ENCODE assay signal across 10 cellular contexts in genomic region chr20:12570371-12570770, GRCh38.
DNase-seq lines count a peak whose midpoint lies in the region; ATAC-seq and TF ChIP-seq lines count a peak whose summit lies in the region.
"Had no signal": no experiment of that assay in that cellular context is flagged by ENCODE, and none has a peak within 500 bp of the region (broad histone marks: within the 10 kb centered on the region; RNA-seq: fewer than 3 reads in every experiment).

No MANE protein-coding gene starts in this region.

- CTCF ChIA-PET in Calu3 (lab: Charles Lee): no interaction called here

- DNase-seq in Calu3 (peak; percentile 12), NCI-H1048 (lab: John Stamatoyannopoulos, UW) (peak; percentile 3), RKO (ENCODE audit: low spot score) (peak; percentile 70), kidney glomerular epithelial cell (lab: John Stamatoyannopoulos, UW) (peak; percentile 8), mesothelial cell of epicardium (ENCODE audit: low spot score in 2 of 2, unreplicated experiment in 2 of 2) (no peak), GOT3 (lab: John Stamatoyannopoulos, UW) (no peak)
- DNase-seq in stimulated activated CD4-positive, alpha-beta T cell treated with anti-CD3 and anti-CD28 coated beads, Interleukin-1b, Interleukin-23, amount 100 ng/mL, for 48 hours: no peak
- DNase-seq: activated naive CD8-positive, alpha-beta T cell treated with anti-CD3 and anti-CD28 coated beads, Interleukin-2, amount 10 ng/mL, durations not matched to agents 7 days and 5 days had no signal

- no TSS peak for BruUV-seq in Calu3 (replicated peaks; lab: Mats Ljungman, UMichigan)

- no peak for ATAC-seq in HG03139 (IDR thresholded peaks at IDR 0.05; ENCODE audit: unreplicated experiment)

- H3K9me3 Mint-ChIP-seq in Calu3 (ENCODE audit: low read depth, unreplicated experiment) (no peaks in the 10 kb centered on the region), mesothelial cell of epicardium (no peaks in the 10 kb centered on the region)

- TF ChIP-seq CTCF in Calu3 (IDR thresholded peaks at IDR 0.05; ENCODE audit: unreplicated experiment): peak; percentile 46
- no peak for TF ChIP-seq CTCF in mesothelial cell of epicardium (IDR thresholded peaks at IDR 0.05; ENCODE audit: unreplicated experiment)

- H3K4me3 Mint-ChIP-seq in Calu3 (ENCODE audit: low read depth, unreplicated experiment): no peak overlapping the region
- H3K4me3 Mint-ChIP-seq in mesothelial cell of epicardium: no peak overlapping the region
- H3K4me3 Mint-ChIP-seq: activated naive CD8-positive, alpha-beta T cell treated with anti-CD3 and anti-CD28 coated beads, Interleukin-2, amount 10 ng/mL, durations not matched to agents 7 days and 5 days; memory B cell had no signal

- intact Hi-C loops in Calu3 (cut with micrococcal nuclease; ENCODE audit: unreplicated experiment): no loop called here

- H3K36me3 Mint-ChIP-seq in Calu3 (ENCODE audit: insufficient read depth, unreplicated experiment) (no peaks in the 10 kb centered on the region), mesothelial cell of epicardium (no peaks in the 10 kb centered on the region)
- H3K36me3 Mint-ChIP-seq: activated naive CD8-positive, alpha-beta T cell treated with anti-CD3 and anti-CD28 coated beads, Interleukin-2, amount 10 ng/mL, durations not matched to agents 7 days and 5 days; memory B cell had no signal

- H3K4me1 Mint-ChIP-seq in Calu3 (ENCODE audit: low read depth, unreplicated experiment) (peaks cover 13% of the 10 kb centered on the region), mesothelial cell of epicardium (peaks cover 21% of the 10 kb centered on the region)
- H3K4me1 Mint-ChIP-seq: activated naive CD8-positive, alpha-beta T cell treated with anti-CD3 and anti-CD28 coated beads, Interleukin-2, amount 10 ng/mL, durations not matched to agents 7 days and 5 days; memory B cell had no signal

- no peaks in the 10 kb centered on the region for H3K27me3 Mint-ChIP-seq in Calu3 (ENCODE audit: unreplicated experiment)
- H3K27me3 Mint-ChIP-seq in mesothelial cell of epicardium (ENCODE audit: low read depth): peaks cover 2% of the 10 kb centered on the region
- H3K27me3 Mint-ChIP-seq: activated naive CD8-positive, alpha-beta T cell treated with anti-CD3 and anti-CD28 coated beads, Interleukin-2, amount 10 ng/mL, durations not matched to agents 7 days and 5 days; memory B cell had no signal

- no peak overlapping the region for H3K27ac Mint-ChIP-seq in Calu3 (ENCODE audit: unreplicated experiment)
- H3K27ac Mint-ChIP-seq in mesothelial cell of epicardium: no peak overlapping the region
- H3K27ac Mint-ChIP-seq: activated naive CD8-positive, alpha-beta T cell treated with anti-CD3 and anti-CD28 coated beads, Interleukin-2, amount 10 ng/mL, durations not matched to agents 7 days and 5 days; memory B cell had no signal

Comparison
In these comparisons a context has a peak if more than half of its experiments do, and no peak if none do; other contexts are left out.
1. DNase-seq: peak in Calu3 (single experiment), NCI-H1048 (single experiment), RKO (single experiment) and kidney glomerular epithelial cell (single experiment); none in mesothelial cell of epicardium (0 of 2), GOT3 (single experiment) and stimulated activated CD4-positive, alpha-beta T cell treated with anti-CD3 and anti-CD28 coated beads, Interleukin-1b, Interleukin-23, amount 100 ng/mL, for 48 hours (single experiment).